Comparison of ENCODE assay signal across 8 cellular contexts in the genomic region with DNA sequence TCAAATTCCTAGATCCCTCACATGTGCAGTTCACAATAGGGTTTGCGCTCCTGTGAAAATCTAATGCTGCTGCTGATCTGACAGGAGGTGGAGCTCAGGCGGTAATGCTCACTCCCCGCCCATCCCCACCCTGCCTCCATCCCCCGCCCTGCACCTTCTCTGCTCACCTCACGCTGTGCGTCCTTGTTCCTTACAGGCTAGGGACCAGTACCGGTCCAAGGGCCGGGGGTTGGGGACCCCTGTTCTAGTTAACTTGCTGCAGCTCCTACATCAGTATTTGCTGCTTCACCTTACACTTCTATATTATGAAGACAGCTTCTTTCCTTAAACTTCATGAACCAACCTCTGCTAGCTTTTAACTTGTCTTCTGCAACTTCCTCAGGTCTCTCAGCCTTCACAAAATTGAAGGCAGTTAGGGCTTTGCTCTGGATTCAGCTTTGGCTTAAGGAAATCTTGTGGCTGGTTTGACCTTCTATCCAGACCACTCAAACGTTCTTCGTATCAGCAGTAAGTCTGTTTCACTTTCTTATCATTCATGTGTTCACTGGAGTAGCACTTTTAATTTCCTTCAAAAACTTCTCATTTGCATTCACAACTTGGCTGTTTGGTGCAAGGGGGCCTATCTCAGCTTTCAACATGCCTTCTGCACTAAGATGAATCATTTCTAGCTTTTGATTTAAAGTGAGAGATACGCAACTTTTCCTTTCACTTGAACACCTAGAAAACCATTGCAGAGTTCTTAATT. TPM values are rescaled to one million over a fixed set of nuclear protein-coding genes. Genes with fewer than 3 reads are reported as not detected.
A peak's percentile ranks its signal among the peaks of the same experiment; 100 is the strongest.
DNase-seq lines count a peak whose midpoint lies in the region; ATAC-seq and TF ChIP-seq lines count a peak whose summit lies in the region.

No MANE protein-coding gene starts in this region.

- H3K4me3 ChIP-seq in dorsolateral prefrontal cortex (peak overlapping the region; percentile 21 to 99 (median 91)), mesendoderm (ENCODE audit: low read length) (no peak overlapping the region)

- no peak overlapping the region for H2BK120ac ChIP-seq in mesendoderm (ENCODE audit: low read depth, low read length)

- no peak overlapping the region for H4K8ac ChIP-seq in mesendoderm (ENCODE audit: low read depth, low read length)

- no peak overlapping the region for H4K5ac ChIP-seq in mesendoderm (ENCODE audit: low read length)

- ATAC-seq in GM19043 (IDR thresholded peaks at IDR 0.05; ENCODE audit: low read depth, unreplicated experiment): peak; percentile 30

- H3K18ac ChIP-seq in mesendoderm (ENCODE audit: low read length): no peak overlapping the region

- H3K79me2 ChIP-seq in mesendoderm (ENCODE audit: control insufficient read depth, insufficient read depth, low read length): peaks cover 29% of the 10 kb centered on the region

- H3K27me3 ChIP-seq in dorsolateral prefrontal cortex: no peaks in the 10 kb centered on the region
- H3K27me3 ChIP-seq in mesendoderm (ENCODE audit: insufficient read depth, low read length, poor library complexity): no peaks in the 10 kb centered on the region

- H2BK15ac ChIP-seq in mesendoderm (replicated peaks; ENCODE audit: low read depth): no peak overlapping the region

- peaks cover 2% of the 10 kb centered on the region for H3K4me1 ChIP-seq in mesendoderm (ENCODE audit: control insufficient read depth, low read depth, low read length)

- no peak for TF ChIP-seq CTCF in 22Rv1 (IDR thresholded peaks at IDR 0.05)
- TF ChIP-seq CTCF in dorsolateral prefrontal cortex (IDR thresholded peaks at IDR 0.05 in 54 of 56, conservative IDR thresholded peaks at IDR 0.05 in 2 of 56; ENCODE audit: low read depth in 1 of 56, partially characterized antibody in 56 of 56): no peak

- no peaks in the 10 kb centered on the region for H3K36me3 ChIP-seq in mesendoderm (ENCODE audit: control insufficient read depth, insufficient read depth, low read length)

- peak overlapping the region; percentile 16 for H3K4ac ChIP-seq in mesendoderm (ENCODE audit: low read depth, low read length)

- no peak overlapping the region for H3K23ac ChIP-seq in mesendoderm (ENCODE audit: low read length)

- H3K9ac ChIP-seq in mesendoderm (ENCODE audit: low read length): peak overlapping the region; percentile 7

- no peak overlapping the region for H2AK5ac ChIP-seq in mesendoderm (ENCODE audit: low read length)

- WGBS in mesendoderm (ENCODE audit: extremely low coverage, insufficient coverage, low lambda C conversion rate): no CpG with 5 or more reads among the region's 11 CpGs

- H3K4me2 ChIP-seq in mesendoderm (ENCODE audit: low read length): no peak overlapping the region

- intact Hi-C loops in dorsolateral prefrontal cortex (cut with DNase I): loop anchor here (5.0 to 10.0 kb wide), 4 partner anchors 111 to 496 kb away; partner anchors contain the start of genes BTAF1 (in 2 of the 2), FGFBP3 (in 2 of the 2), CPEB3 (in 1 of the 2) and MARCHF5 (in 1 of the 2)

- peak; percentile 47 for DNase-seq in HT-29 (ENCODE audit: low spot score)
- DNase-seq in activated CD4-positive, CD25-positive, alpha-beta regulatory T cell treated with anti-CD3 and anti-CD28 coated beads, Interleukin-2, amount 50 U/mL, for 72 hours: peak; percentile 36
- peak in 2 of 10 donors; percentile 7 to 61 for DNase-seq in dorsolateral prefrontal cortex
- peak; percentile 39 for DNase-seq in mesendoderm
- DNase-seq in stimulated activated CD8-positive, alpha-beta memory T cell treated with anti-CD3 and anti-CD28 coated beads, Interleukin-15, amount 100 ng/mL, for 48 hours (ENCODE audit: low read depth in 2 of 2): peak; percentile 30 to 36
- no peak for DNase-seq in NCI-H2029 treated with DMSO at 0.1 percent for 48 hours (lab: John Stamatoyannopoulos, UW)

- H3K79me1 ChIP-seq in mesendoderm (ENCODE audit: low read length): no peaks in the 10 kb centered on the region

- H3K27ac ChIP-seq in 22Rv1 (peak overlapping the region; percentile 85), dorsolateral prefrontal cortex (peak overlapping the region in 46 of 59 donors; percentile 9 to 98 (median 59)), mesendoderm (ENCODE audit: low read depth, low read length) (no peak overlapping the region)

- H2BK5ac ChIP-seq in mesendoderm (ENCODE audit: low read length): no peak overlapping the region

- H3K56ac ChIP-seq in mesendoderm (ENCODE audit: low read length): peak overlapping the region; percentile 42

RNA-seq across cellular contexts. Expression of gene TNKS2, which starts 1.7 kb away (rescaled TPM):
- total RNA-seq in HT-29 (2014; rRNA removed; shearing (Covaris generic)): 14.0 and 15.5 TPM in 2 replicates
- 10 to 100 TPM; 35.0 to 51.5 (median 43.0) TPM for total RNA-seq in dorsolateral prefrontal cortex
- polyA plus RNA-seq in mesendoderm (2013, experiment 1 of 2): 28.4 TPM
- 28.9 TPM for polyA plus RNA-seq in mesendoderm (2013, experiment 2 of 2)
